22 cellular contexts compared by ENCODE assay signal in the genomic region with DNA sequence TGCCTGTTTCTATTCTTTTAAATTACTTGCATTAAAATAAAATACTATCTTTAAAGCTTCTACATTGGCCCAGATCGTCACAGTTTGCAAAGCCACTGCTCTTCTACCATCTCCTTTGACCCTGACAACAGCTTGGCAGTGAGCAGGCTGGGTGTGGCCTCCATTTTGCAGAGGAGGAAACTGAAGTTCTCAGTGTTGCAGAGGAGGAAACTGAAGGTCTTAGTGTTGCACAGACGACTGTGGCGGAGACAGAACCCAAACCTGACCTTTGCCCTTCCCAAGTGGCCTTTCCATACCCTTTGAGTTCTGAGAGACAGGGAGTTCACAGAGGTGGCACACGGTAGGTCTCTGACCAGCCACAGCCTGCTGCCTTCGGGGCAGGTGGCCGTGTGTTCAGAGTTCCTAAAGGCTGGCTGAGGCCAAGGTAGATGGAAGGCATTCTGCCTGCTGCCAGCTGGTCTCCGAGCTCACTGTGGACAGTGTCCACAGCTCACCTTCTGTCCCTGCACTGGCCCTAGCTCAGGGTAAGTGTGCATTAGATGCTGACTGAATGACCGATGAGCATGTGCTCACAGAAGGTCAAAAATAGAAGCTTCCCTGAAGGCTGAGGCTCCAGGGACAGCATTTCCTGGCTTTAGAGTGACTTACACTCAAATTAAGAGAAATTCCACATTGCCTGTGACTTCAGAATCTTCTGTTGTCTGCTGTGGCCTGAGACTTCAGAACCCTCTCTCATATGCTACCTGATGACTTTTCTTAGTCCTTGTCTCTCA.
DNase-seq lines count a peak whose midpoint lies in the region; ATAC-seq, FAIRE-seq and TF ChIP-seq lines count a peak whose summit lies in the region.
"Had no signal": no experiment of that assay in that cellular context is flagged by ENCODE, and none has a peak within 500 bp of the region (broad histone marks: within the 10 kb centered on the region; RNA-seq: fewer than 3 reads in every experiment).

No MANE protein-coding gene starts in this region.

- H3K9me3 ChIP-seq in H1 (ENCODE audit: insufficient read depth in 2 of 2, low read depth in 1 of 2, low read length in 1 of 2) (peaks cover 0 to 5% of the 10 kb centered on the region in 2 experiments; a peak in 1 of 4 replicates), neuronal stem cell (replicated peaks in 1 of 2; ENCODE audit: control insufficient read depth in 2 of 2, insufficient read depth in 1 of 2, low read depth in 1 of 2, low read length in 2 of 2) (no peaks in the 10 kb centered on the region), osteoblast (ENCODE audit: low read depth, low read length) (no peaks in the 10 kb centered on the region), BE2C (no peaks in the 10 kb centered on the region), right cardiac atrium (ENCODE audit: control insufficient read depth, low read length) (no peaks in the 10 kb centered on the region)
- H3K9me3 ChIP-seq: SK-N-SH had no signal

- H3K9me3 Mint-ChIP-seq in GM23338: no peaks in the 10 kb centered on the region; the same call in 2 of the 3 replicates
- H3K9me3 Mint-ChIP-seq: CD4-positive, alpha-beta T cell had no signal

- 87% methylated on average over 8 of the region's 8 CpGs; no CpG with 5 or more reads in 1 of the 2 experiments for WGBS in H1 (ENCODE audit: extremely low coverage in 1 of 2, insufficient coverage in 1 of 2, insufficient read length in 1 of 2, insufficient replicate concordance in 2 of 2, low coverage in 1 of 2, low lambda C conversion rate in 2 of 2, missing lambda C conversion rate in 1 of 2), 2 experiments
- no CpG with 5 or more reads among the region's 8 CpGs for WGBS in neuronal stem cell (ENCODE audit: extremely low coverage in 2 of 2, insufficient read length in 2 of 2, insufficient replicate concordance in 1 of 2), 2 donors
- WGBS in right cardiac atrium: 64% methylated on average over 8 of the region's 8 CpGs

- TF ChIP-seq EP300 in H1 (IDR thresholded peaks at IDR 0.05; ENCODE audit: borderline replicate concordance in 1 of 2, low read depth in 2 of 2, low read length in 2 of 2): no peak

- no peaks in the 10 kb centered on the region for H3K27me3 ChIP-seq in GM23338 (ENCODE audit: insufficient read depth)
- H3K27me3 ChIP-seq in H1 (replicated peaks in 1 of 4; ENCODE audit: control insufficient read depth in 3 of 4, extremely low read depth in 1 of 4, insufficient read depth in 3 of 4, low read length in 3 of 4): no peaks in the 10 kb centered on the region
- no peaks in the 10 kb centered on the region for H3K27me3 ChIP-seq in neuronal stem cell (ENCODE audit: control insufficient read depth in 3 of 3, insufficient read depth in 3 of 3, low read depth in 1 of 3, low read length in 3 of 3)
- H3K27me3 ChIP-seq in osteoblast (ENCODE audit: insufficient read depth, low read length): no peaks in the 10 kb centered on the region
- H3K27me3 ChIP-seq in BE2C: no peaks in the 10 kb centered on the region
- no peaks in the 10 kb centered on the region for H3K27me3 ChIP-seq in right cardiac atrium (ENCODE audit: control insufficient read depth, insufficient read depth)

- H3K4me1 ChIP-seq in GM23338 (ENCODE audit: insufficient read depth) (peaks cover 13% of the 10 kb centered on the region), H1 (replicated peaks in 1 of 4; ENCODE audit: control insufficient read depth in 3 of 4, insufficient read depth in 4 of 4, low read length in 3 of 4) (peaks cover 4 to 12% (median 8%) of the 10 kb centered on the region in 4 experiments; a peak in 5 of 7 replicates), neuronal stem cell (ENCODE audit: control insufficient read depth in 2 of 2, insufficient read depth in 1 of 2, low read depth in 1 of 2, low read length in 2 of 2) (peaks cover 0 to 6% of the 10 kb centered on the region in 2 donors), osteoblast (ENCODE audit: insufficient read depth, low read length) (no peaks in the 10 kb centered on the region), BE2C (no peaks in the 10 kb centered on the region), right cardiac atrium (ENCODE audit: control insufficient read depth, insufficient read depth, low read length) (no peaks in the 10 kb centered on the region)

- DNase-seq in GM23338 (ENCODE audit: low spot score) (no peak), MV-4-11 (lab: John Stamatoyannopoulos, UW) (peak; percentile 16), H1 (ENCODE audit: low read depth in 1 of 2, low spot score in 2 of 2) (no peak), neuronal stem cell (ENCODE audit: low spot score) (no peak), osteoblast (ENCODE audit: insufficient read length, low spot score, missing footprints) (no peak), BE2C (no peak), right cardiac atrium (no peak)
- DNase-seq: ACHN; AML-193; Calu3; CD4-positive, alpha-beta T cell; H9; Kasumi-1; NCI-H1048; NCI-H1436 treated with DMSO at 0.1 percent for 48 hours; NCI-H2081; NCI-H510A treated with DMSO at 0.1 percent for 48 hours; NCI-H82; SHP77; SK-N-SH had no signal

- no peaks in the 10 kb centered on the region for H3F3A ChIP-seq in GM23338 (replicated peaks; ENCODE audit: low read depth)

- no peak overlapping the region for H3K27ac Mint-ChIP-seq in GM23338
- H3K27ac Mint-ChIP-seq: CD4-positive, alpha-beta T cell; H9 had no signal

- H4K91ac ChIP-seq in H1 (replicated peaks; ENCODE audit: insufficient read length, low read length) (no peak overlapping the region), neuronal stem cell (ENCODE audit: low read depth, low read length, poor library complexity) (no peak overlapping the region)

- H3K4ac ChIP-seq in H1 (replicated peaks; ENCODE audit: insufficient read length, low read depth, low read length) (no peak overlapping the region), neuronal stem cell (ENCODE audit: low read length) (no peak overlapping the region)

- H3K9ac ChIP-seq in H1 (replicated peaks in 1 of 4; ENCODE audit: extremely low read depth in 1 of 4, low read depth in 3 of 4, low read length in 3 of 4): no peak overlapping the region
- peak overlapping the region; percentile 24 for H3K9ac ChIP-seq in neuronal stem cell (ENCODE audit: low read depth, low read length, poor library complexity)
- H3K9ac ChIP-seq: SK-N-SH had no signal

- ATAC-seq in GM23338: no peak
- ATAC-seq in right cardiac atrium: no peak
- ATAC-seq: Panc1 had no signal

- H2BK20ac ChIP-seq in H1 (ENCODE audit: low read length): no peak overlapping the region

- H2BK15ac ChIP-seq in H1 (ENCODE audit: low read length) (no peak overlapping the region), neuronal stem cell (ENCODE audit: low read length) (no peak overlapping the region)

- no peak overlapping the region for H3K27ac ChIP-seq in GM23338 (ENCODE audit: low read depth)
- H3K27ac ChIP-seq in H1 (ENCODE audit: low read depth, low read length): no peak overlapping the region
- no peak overlapping the region for H3K27ac ChIP-seq in neuronal stem cell (replicated peaks; ENCODE audit: low read length)
- H3K27ac ChIP-seq in osteoblast (ENCODE audit: low read depth, low read length): no peak overlapping the region
- no peak overlapping the region for H3K27ac ChIP-seq in right cardiac atrium (ENCODE audit: low read length)

- no peak for TF ChIP-seq RAD21 in H1 (IDR thresholded peaks at IDR 0.05 in 1 of 2, conservative IDR thresholded peaks at IDR 0.05 in 1 of 2; ENCODE audit: low read depth in 2 of 2, low read length in 2 of 2)

- H3K4me1 Mint-ChIP-seq in GM23338: peaks cover 19% of the 10 kb centered on the region

- H3K23ac ChIP-seq in H1 (ENCODE audit: insufficient read length): no peak overlapping the region
- peak overlapping the region; percentile 75 for H3K23ac ChIP-seq in neuronal stem cell (ENCODE audit: low read depth, low read length, poor library complexity)

- H3K9me2 ChIP-seq in GM23338 (ENCODE audit: insufficient read depth): peaks cover 12% of the 10 kb centered on the region
- H3K9me2 ChIP-seq: SK-N-SH had no signal

- H3K4me3 Mint-ChIP-seq in GM23338: no peak overlapping the region
- H3K4me3 Mint-ChIP-seq: CD4-positive, alpha-beta T cell; H9; IgD-negative memory B cell had no signal

- H3K4me2 ChIP-seq in GM23338 (no peak overlapping the region), H1 (ENCODE audit: insufficient read depth in 1 of 2, low read depth in 2 of 2, low read length in 2 of 2) (no peak overlapping the region), neuronal stem cell (ENCODE audit: insufficient read depth, low read length, poor library complexity, severe bottlenecking) (no peak overlapping the region), osteoblast (ENCODE audit: insufficient read depth, low read length) (no peak overlapping the region)
- H3K4me2 ChIP-seq: SK-N-SH had no signal

- H3K4me3 ChIP-seq in GM23338 (no peak overlapping the region), H1 (ENCODE audit: extremely low read depth in 1 of 4, insufficient read depth in 2 of 4, low read depth in 3 of 4, low read length in 4 of 4) (no peak overlapping the region), neuronal stem cell (ENCODE audit: low read length in 2 of 2) (no peak overlapping the region), osteoblast (ENCODE audit: insufficient read depth, low read length) (no peak overlapping the region), BE2C (ENCODE audit: low read depth, low read length) (no peak overlapping the region), right cardiac atrium (ENCODE audit: low read length) (no peak overlapping the region)

- H2BK120ac ChIP-seq in H1 (replicated peaks; ENCODE audit: low read depth, low read length) (no peak overlapping the region), neuronal stem cell (ENCODE audit: low read depth, low read length) (no peak overlapping the region)

- H4K20me1 ChIP-seq in GM23338 (replicated peaks; ENCODE audit: insufficient read depth): no peaks in the 10 kb centered on the region
- no peaks in the 10 kb centered on the region for H4K20me1 ChIP-seq in H1 (replicated peaks in 1 of 2; ENCODE audit: control insufficient read depth in 1 of 2, insufficient read depth in 2 of 2, low read length in 2 of 2)
- no peaks in the 10 kb centered on the region for H4K20me1 ChIP-seq in osteoblast (ENCODE audit: insufficient read depth, low read length)

- no peak for FAIRE-seq in H1 (lab: Jason Lieb, UNC)

- H3K36me3 ChIP-seq in GM23338 (ENCODE audit: insufficient read depth) (no peaks in the 10 kb centered on the region), H1 (ENCODE audit: control insufficient read depth in 2 of 4, insufficient read depth in 4 of 4, low read length in 3 of 4) (no peaks in the 10 kb centered on the region), neuronal stem cell (replicated peaks in 1 of 2; ENCODE audit: control insufficient read depth in 2 of 2, insufficient read depth in 2 of 2, low read length in 2 of 2) (no peaks in the 10 kb centered on the region), osteoblast (ENCODE audit: insufficient read depth, low read length) (no peaks in the 10 kb centered on the region), BE2C (no peaks in the 10 kb centered on the region)

- no peak overlapping the region for H2AK5ac ChIP-seq in H1 (ENCODE audit: low read depth, low read length)
- no peak overlapping the region for H2AK5ac ChIP-seq in neuronal stem cell (ENCODE audit: low read depth, low read length)

- H3K79me1 ChIP-seq in H1 (ENCODE audit: low read depth, low read length): no peaks in the 10 kb centered on the region
- H3K79me1 ChIP-seq in neuronal stem cell (ENCODE audit: low read depth, low read length): no peaks in the 10 kb centered on the region

- POLR2A ChIA-PET in H1 (lab: Charles Lee; ENCODE audit: partially characterized antibody): no interaction called here

- H2AFZ ChIP-seq in GM23338 (peak overlapping the region; percentile 38; the same call in 1 of the 2 replicates), H1 (ENCODE audit: low read length) (no peak overlapping the region), neuronal stem cell (ENCODE audit: low read length) (no peak overlapping the region), osteoblast (ENCODE audit: low read length) (no peak overlapping the region)

- intact Hi-C loops in right cardiac atrium (cut with DNase I): no loop called here

- H3K36me3 Mint-ChIP-seq in GM23338 (ENCODE audit: low read depth): no peaks in the 10 kb centered on the region; the same call in 2 of the 3 replicates
- H3K36me3 Mint-ChIP-seq: IgD-negative memory B cell had no signal

- H2BK12ac ChIP-seq in H1 (ENCODE audit: low read depth, low read length) (no peak overlapping the region), neuronal stem cell (ENCODE audit: low read length) (no peak overlapping the region)

- no peak overlapping the region for H3K14ac ChIP-seq in H1 (ENCODE audit: insufficient read length)
- no peak overlapping the region for H3K14ac ChIP-seq in neuronal stem cell (ENCODE audit: low read length)

- H3K23me2 ChIP-seq in H1 (ENCODE audit: low read depth, low read length): no peaks in the 10 kb centered on the region

- no peaks in the 10 kb centered on the region for H3K79me2 ChIP-seq in GM23338 (replicated peaks; ENCODE audit: insufficient read depth)
- H3K79me2 ChIP-seq in H1 (ENCODE audit: control insufficient read depth in 1 of 2, insufficient read depth in 2 of 2, low read length in 2 of 2): no peaks in the 10 kb centered on the region
- no peaks in the 10 kb centered on the region for H3K79me2 ChIP-seq in osteoblast (ENCODE audit: insufficient read depth, low read length)

- CTCF ChIA-PET in H1 (lab: Charles Lee; ENCODE audit: partially characterized antibody): interaction anchor here (0.8 to 1.1 kb wide), 4 partner anchors 25 to 530 kb away, joined by 3 to 5 read pairs (median 4); no protein-coding TSS in a partner anchor

- H4K8ac ChIP-seq in H1 (ENCODE audit: extremely low read depth, insufficient read depth, low read length): no peak overlapping the region; the same call in 1 of the 2 replicates
- H4K8ac ChIP-seq in neuronal stem cell (ENCODE audit: low read depth, low read length): no peak overlapping the region

- no peak overlapping the region for H4K5ac ChIP-seq in H1 (ENCODE audit: insufficient read length, low read depth, low read length)

- H3K27me3 Mint-ChIP-seq in GM23338 (ENCODE audit: insufficient read depth, low read depth, poor library complexity): peaks cover 4% of the 10 kb centered on the region
- H3K27me3 Mint-ChIP-seq: CD4-positive, alpha-beta T cell had no signal

- peak overlapping the region; percentile 29; the same call in 1 of the 2 replicates for H3K18ac ChIP-seq in H1 (ENCODE audit: extremely low read depth, low read length)
- no peak overlapping the region for H3K18ac ChIP-seq in neuronal stem cell (ENCODE audit: low read length)

- no peak for TF ChIP-seq POLR2A in H1 (IDR thresholded peaks at IDR 0.05; ENCODE audit: control extremely low read depth in 1 of 2, low read depth in 2 of 2, low read length in 2 of 2)

- H2BK5ac ChIP-seq in H1 (ENCODE audit: low read depth, low read length): no peak overlapping the region
- H2BK5ac ChIP-seq in neuronal stem cell (ENCODE audit: low read length): no peak overlapping the region

- no peak overlapping the region for H3K56ac ChIP-seq in H1 (replicated peaks; ENCODE audit: insufficient read length, low read depth, low read length)

- no peak for TF ChIP-seq CTCF in GM23338 (conservative IDR thresholded peaks at IDR 0.05; ENCODE audit: low read depth in 2 of 2)
- no peak for TF ChIP-seq CTCF in H1 (IDR thresholded peaks at IDR 0.05; ENCODE audit: control extremely low read depth in 1 of 3, insufficient read depth in 1 of 3, low read depth in 1 of 3, low read length in 3 of 3)
- no peak for TF ChIP-seq CTCF in osteoblast (IDR thresholded peaks at IDR 0.05; ENCODE audit: extremely low read depth, low read depth, low read length)
- no peak for TF ChIP-seq CTCF in BE2C (IDR thresholded peaks at IDR 0.05; ENCODE audit: low read depth, low read length)
